Comparison of ENCODE assay signal across 25 cellular contexts in genomic region chr19:48676487-48676886, GRCh38. TPM values are rescaled to one million over a fixed set of nuclear protein-coding genes. Genes with fewer than 3 reads are reported as not detected.
A peak's percentile ranks its signal among the peaks of the same experiment; 100 is the strongest.
DNase-seq lines count a peak whose midpoint lies in the region; ATAC-seq and TF ChIP-seq lines count a peak whose summit lies in the region.
"Had no signal": no experiment of that assay in that cellular context is flagged by ENCODE, and none has a peak within 500 bp of the region (broad histone marks: within the 10 kb centered on the region; RNA-seq: fewer than 3 reads in every experiment).

No MANE protein-coding gene starts in this region.

- H3K4me1 ChIP-seq in Peyer's patch (peaks cover 0 to 13% (median 0%) of the 10 kb centered on the region in 4 donors), esophagus squamous epithelium (peaks cover 0 to 30% (median 8%) of the 10 kb centered on the region in 3 donors), neuronal stem cell (ENCODE audit: control insufficient read depth in 2 of 2, insufficient read depth in 1 of 2, low read depth in 1 of 2, low read length in 2 of 2) (peaks cover 11 to 12% of the 10 kb centered on the region in 2 donors), transverse colon (peaks cover 5 to 26% (median 18%) of the 10 kb centered on the region in 4 donors), H9 (ENCODE audit: insufficient read depth, low read length) (no peaks in the 10 kb centered on the region; the same call in 1 of the 2 replicates)

- H3K23me2 ChIP-seq in H9 (ENCODE audit: insufficient read length, low read depth, low read length, poor library complexity, severe bottlenecking) = no peaks in the 10 kb centered on the region

- H3K9ac ChIP-seq in neuronal stem cell (ENCODE audit: low read depth, low read length, poor library complexity) (no peak overlapping the region), H9 (ENCODE audit: extremely low read depth, insufficient read length, low read length) (no peak overlapping the region)

- intact Hi-C loops in esophagus squamous epithelium (cut with DNase I) (no loop called here), transverse colon (cut with DNase I; ENCODE audit: low total_unique reads) (loop anchor here (10.0 kb wide), 1 partner anchor 68 kb away; the partner anchor contains the start of genes IZUMO1 and RASIP1)

- no peak for DNase-seq in Peyer's patch
- no peak for DNase-seq in esophagus squamous epithelium (lab: John Stamatoyannopoulos, UW)
- DNase-seq in neuronal stem cell (ENCODE audit: low spot score) = no peak
- DNase-seq in transverse colon = no peak
- no peak for DNase-seq in H9
- DNase-seq: AML-193; CD4-positive, alpha-beta T cell; KBM-7; MV-4-11; NCI-H1105; NCI-H1436 treated with DMSO at 0.1 percent for 48 hours; NCI-H187 treated with DMSO at 0.1 percent for 48 hours; NCI-H446 treated with DMSO at 0.1 percent for 48 hours; NCI-H526; SHP77 had no signal

- no peak overlapping the region for H3K4ac ChIP-seq in neuronal stem cell (ENCODE audit: low read length)
- no peak overlapping the region for H3K4ac ChIP-seq in H9 (ENCODE audit: low read depth, low read length)

- H3K27ac ChIP-seq in Peyer's patch = peak overlapping the region in 3 of 4 donors; percentile 66 to 95 (median 87)
- peak overlapping the region; percentile 54 to 74 (median 60) for H3K27ac ChIP-seq in esophagus squamous epithelium
- H3K27ac ChIP-seq in neuronal stem cell (replicated peaks; ENCODE audit: low read length) = no peak overlapping the region
- H3K27ac ChIP-seq in transverse colon = peak overlapping the region; percentile 45 to 65 (median 58)
- no peak overlapping the region for H3K27ac ChIP-seq in H9 (ENCODE audit: insufficient read length, low read depth, low read length)
- H3K27ac ChIP-seq: RWPE1 had no signal

- H3K23ac ChIP-seq in neuronal stem cell (ENCODE audit: low read depth, low read length, poor library complexity) (no peak overlapping the region), H9 (ENCODE audit: insufficient read length, low read depth, low read length) (no peak overlapping the region)

- no peak for TF ChIP-seq POLR2A in Peyer's patch (IDR thresholded peaks at IDR 0.05)
- TF ChIP-seq POLR2A in esophagus squamous epithelium (IDR thresholded peaks at IDR 0.05) = no peak
- TF ChIP-seq POLR2A in transverse colon (IDR thresholded peaks at IDR 0.05) = no peak

- no peak overlapping the region for H3K4me3 Mint-ChIP-seq in H9
- H3K4me3 Mint-ChIP-seq: CD4-positive, alpha-beta T cell had no signal

- no peak overlapping the region for H3K4me2 ChIP-seq in neuronal stem cell (ENCODE audit: insufficient read depth, low read length, poor library complexity, severe bottlenecking)
- no peak overlapping the region for H3K4me2 ChIP-seq in H9 (ENCODE audit: insufficient read depth, insufficient read length, low read length)
- H3K4me2 ChIP-seq: A549 had no signal

- peaks cover 26 to 30% of the 10 kb centered on the region in 2 experiments for H3K4me1 Mint-ChIP-seq in H9

- H3T11ph ChIP-seq in H9 (ENCODE audit: low read length) = no peak overlapping the region

- no peak overlapping the region for H4K5ac ChIP-seq in H9 (ENCODE audit: insufficient read length, low read depth, low read length)

- no peak overlapping the region; a peak in 1 of 7 replicates for H3K27ac Mint-ChIP-seq in H9
- H3K27ac Mint-ChIP-seq: CD4-positive, alpha-beta T cell had no signal

- ATAC-seq in GM18520 (IDR thresholded peaks at IDR 0.05; ENCODE audit: unreplicated experiment) (no peak), GM21381 (IDR thresholded peaks at IDR 0.05; ENCODE audit: unreplicated experiment) (no peak)
- ATAC-seq: A549, GM12878 had no signal

- H3K56ac ChIP-seq in H9 (ENCODE audit: insufficient read length, low read depth, low read length) = no peak overlapping the region

- H3K79me1 ChIP-seq in neuronal stem cell (ENCODE audit: low read depth, low read length) (no peaks in the 10 kb centered on the region), H9 (ENCODE audit: insufficient read depth, low read depth, low read length, poor library complexity, severe bottlenecking) (no peaks in the 10 kb centered on the region)

- H3K36me3 Mint-ChIP-seq in H9 (ENCODE audit: insufficient read depth in 1 of 3, low read depth in 3 of 3) = no peaks in the 10 kb centered on the region

- TF ChIP-seq EP300 in transverse colon (IDR thresholded peaks at IDR 0.05; ENCODE audit: low read depth) = no peak

- H4K91ac ChIP-seq in neuronal stem cell (ENCODE audit: low read depth, low read length, poor library complexity) (no peak overlapping the region), H9 (ENCODE audit: insufficient read length, low read depth, low read length) (no peak overlapping the region)

- 83 to 85% methylated on average over 12 to 15 of the region's 17 CpGs for WGBS in esophagus squamous epithelium, 2 donors
- WGBS in neuronal stem cell (ENCODE audit: extremely low coverage in 2 of 2, insufficient read length in 2 of 2, insufficient replicate concordance in 1 of 2), 2 donors = no CpG with 5 or more reads among the region's 17 CpGs
- 83% methylated on average over 3 to 17 of the region's 17 CpGs for WGBS in transverse colon (ENCODE audit: low coverage in 1 of 2), 2 donors
- no CpG with 5 or more reads among the region's 17 CpGs for WGBS in H9 (ENCODE audit: extremely low coverage, insufficient read length, low lambda C conversion rate)

- H3K36me3 ChIP-seq in Peyer's patch = no peaks in the 10 kb centered on the region
- H3K36me3 ChIP-seq in esophagus squamous epithelium = no peaks in the 10 kb centered on the region
- no peaks in the 10 kb centered on the region for H3K36me3 ChIP-seq in neuronal stem cell (replicated peaks in 1 of 2; ENCODE audit: control insufficient read depth in 2 of 2, insufficient read depth in 2 of 2, low read length in 2 of 2)
- H3K36me3 ChIP-seq in transverse colon = no peaks in the 10 kb centered on the region
- H3K36me3 ChIP-seq: BLaER1 treated with 17β-estradiol and CSF1 and Interleukin-3, amounts not matched to agents 10 nM and 100 nM had no signal

- no peaks in the 10 kb centered on the region for H3K79me2 ChIP-seq in H9 (ENCODE audit: insufficient read depth, low read length)

- H3K27me3 ChIP-seq in Peyer's patch (no peaks in the 10 kb centered on the region), esophagus squamous epithelium (no peaks in the 10 kb centered on the region), neuronal stem cell (ENCODE audit: control insufficient read depth in 3 of 3, insufficient read depth in 3 of 3, low read depth in 1 of 3, low read length in 3 of 3) (peaks cover 0 to 15% (median 6%) of the 10 kb centered on the region in 3 experiments), transverse colon (no peaks in the 10 kb centered on the region), H9 (ENCODE audit: insufficient read depth, low read length) (no peaks in the 10 kb centered on the region)
- H3K27me3 ChIP-seq: BLaER1 treated with 17β-estradiol and CSF1 and Interleukin-3, amounts not matched to agents 10 nM and 100 nM had no signal

- no peak overlapping the region for H3K4me3 ChIP-seq in Peyer's patch
- H3K4me3 ChIP-seq in esophagus squamous epithelium = no peak overlapping the region
- H3K4me3 ChIP-seq in neuronal stem cell (ENCODE audit: low read length in 2 of 2) = no peak overlapping the region
- H3K4me3 ChIP-seq in transverse colon = no peak overlapping the region
- H3K4me3 ChIP-seq: A549; BLaER1 treated with 17β-estradiol and CSF1 and Interleukin-3, amounts not matched to agents 10 nM and 100 nM; GM12878 had no signal

- H2AFZ ChIP-seq in neuronal stem cell (ENCODE audit: low read length) (no peak overlapping the region), H9 (ENCODE audit: low read length) (no peak overlapping the region)

- H2BK5ac ChIP-seq in neuronal stem cell (ENCODE audit: low read length) (no peak overlapping the region), H9 (ENCODE audit: insufficient read length, low read length) (no peak overlapping the region)

- no peaks in the 10 kb centered on the region for H4K20me1 ChIP-seq in H9 (ENCODE audit: control insufficient read depth, insufficient read depth, insufficient read length)
- H4K20me1 ChIP-seq: BLaER1 treated with 17β-estradiol and CSF1 and Interleukin-3, amounts not matched to agents 10 nM and 100 nM had no signal

- H3K27me3 Mint-ChIP-seq in H9 (ENCODE audit: low read depth) = peaks cover 6% of the 10 kb centered on the region
- H3K27me3 Mint-ChIP-seq: CD4-positive, alpha-beta T cell had no signal

- no peak overlapping the region for H2BK15ac ChIP-seq in neuronal stem cell (ENCODE audit: low read length)
- H2BK15ac ChIP-seq in H9 (ENCODE audit: low read depth, low read length) = no peak overlapping the region

- in situ Hi-C loops in transverse colon (cut with MboI; ENCODE audit: low pct_ligation_motif_present in 1 of 4, low pct_unique_long_range_greater_than_20kb in 1 of 4, low sequenced_read_pairs in 3 of 4) = no loop called here

- TF ChIP-seq CTCF in Peyer's patch (IDR thresholded peaks at IDR 0.05) (no peak), esophagus squamous epithelium (IDR thresholded peaks at IDR 0.05) (no peak), transverse colon (IDR thresholded peaks at IDR 0.05) (no peak), H9 (conservative IDR thresholded peaks at IDR 0.05) (no peak)

- H3K9me3 ChIP-seq in Peyer's patch (no peaks in the 10 kb centered on the region), esophagus squamous epithelium (no peaks in the 10 kb centered on the region), neuronal stem cell (replicated peaks in 1 of 2; ENCODE audit: control insufficient read depth in 2 of 2, insufficient read depth in 1 of 2, low read depth in 1 of 2, low read length in 2 of 2) (no peaks in the 10 kb centered on the region), transverse colon (no peaks in the 10 kb centered on the region), H9 (ENCODE audit: control insufficient read depth, low read depth, low read length) (no peaks in the 10 kb centered on the region)
- H3K9me3 ChIP-seq: A549; BLaER1 treated with 17β-estradiol and CSF1 and Interleukin-3, amounts not matched to agents 10 nM and 100 nM had no signal

- no peaks in the 10 kb centered on the region for H3K9me3 Mint-ChIP-seq in H9
- H3K9me3 Mint-ChIP-seq: CD4-positive, alpha-beta T cell had no signal

- no peak overlapping the region for H3K14ac ChIP-seq in neuronal stem cell (ENCODE audit: low read length)
- no peak overlapping the region for H3K14ac ChIP-seq in H9 (ENCODE audit: insufficient read depth, low read length)

- no peak overlapping the region for H2BK120ac ChIP-seq in neuronal stem cell (ENCODE audit: low read depth, low read length)
- H2BK120ac ChIP-seq in H9 (ENCODE audit: low read depth, low read length, poor library complexity, severe bottlenecking) = no peak overlapping the region

- H2BK12ac ChIP-seq in neuronal stem cell (ENCODE audit: low read length) (peak overlapping the region; percentile 68), H9 (ENCODE audit: insufficient read length, low read depth, low read length) (no peak overlapping the region)

- H4K8ac ChIP-seq in neuronal stem cell (ENCODE audit: low read depth, low read length) (no peak overlapping the region), H9 (replicated peaks; ENCODE audit: insufficient read length, low read depth, low read length) (no peak overlapping the region)

- H2BK20ac ChIP-seq in H9 (ENCODE audit: low read depth, low read length, poor library complexity, severe bottlenecking) = no peak overlapping the region

- H2AK5ac ChIP-seq in neuronal stem cell (ENCODE audit: low read depth, low read length) (peak overlapping the region; percentile 77), H9 (ENCODE audit: insufficient read length, low read length) (no peak overlapping the region)

- H3K18ac ChIP-seq in neuronal stem cell (ENCODE audit: low read length) = peak overlapping the region; percentile 62
- H3K18ac ChIP-seq in H9 (ENCODE audit: insufficient read length, low read depth, low read length) = no peak overlapping the region

RNA-seq across cellular contexts. Expression of gene NTN5, which starts 3.7 kb away (rescaled TPM):
- total RNA-seq in Peyer's patch (1 to 10 TPM in 1 of 4 donors, not detected in 3; 6.8 TPM), esophagus squamous epithelium (under 1 TPM in 1 of 4 donors, not detected in 3; 0.57 TPM), transverse colon (1 to 10 TPM in 1 of 4 donors, under 1 TPM in 1, not detected in 2; 0.41 to 1.1 TPM), H9 (2021) (0.33 and 0.55 TPM in 2 replicates)
- 1.2 TPM for polyA plus RNA-seq in neuronal stem cell (2013, experiment 1 of 2)
- polyA plus RNA-seq in neuronal stem cell (2013, experiment 2 of 2) = 1.3 TPM
- total RNA-seq: GM12878, LHCN-M2, MCF 10A had no signal

RNA-seq across cellular contexts. Expression of gene FUT2, which starts 19.3 kb away (rescaled TPM):
- total RNA-seq in Peyer's patch = 10 to 100 TPM; 11.6 to 91.6 (median 53.8) TPM
- 100 to 1,000 TPM in 1 of 4 donors, 10 to 100 TPM in 3; 12.2 to 125 (median 38.5) TPM for total RNA-seq in esophagus squamous epithelium
- polyA plus RNA-seq in neuronal stem cell (2013, experiment 1 of 2) = 0.06 TPM
- 0.21 TPM for polyA plus RNA-seq in neuronal stem cell (2013, experiment 2 of 2)
- total RNA-seq in transverse colon = 10 to 100 TPM; 32.5 to 68.6 (median 55.1) TPM
- total RNA-seq in H9 (2021) = 11.4 and 13.2 TPM in 2 replicates
- total RNA-seq: CD4-positive, alpha-beta T cell; GM12878; H4; LHCN-M2; MCF 10A; SK-MEL-5 had no signal
- polyA plus RNA-seq: A549 had no signal

RNA-seq across cellular contexts. Expression of gene CA11, which starts 30.5 kb away (rescaled TPM):
- total RNA-seq in Peyer's patch (1 to 10 TPM in 3 of 4 donors, under 1 TPM in 1; 0.70 to 8.3 (median 2.1) TPM), esophagus squamous epithelium (1 to 10 TPM; 1.4 to 6.9 (median 5.2) TPM), transverse colon (1 to 10 TPM in 2 of 4 donors, not detected in 2; 1.4 to 2.5 TPM), H9 (2021) (102 and 107 TPM in 2 replicates)
- polyA plus RNA-seq in neuronal stem cell (2013, experiment 1 of 2) = 117 TPM
- 126 TPM for polyA plus RNA-seq in neuronal stem cell (2013, experiment 2 of 2)

RNA-seq across cellular contexts. Expression of gene DBP, which starts 39.3 kb away (rescaled TPM):
- total RNA-seq in Peyer's patch (10 to 100 TPM in 3 of 4 donors, 1 to 10 TPM in 1; 9.9 to 51.5 (median 35.8) TPM), esophagus squamous epithelium (10 to 100 TPM in 3 of 4 donors, 1 to 10 TPM in 1; 4.2 to 16.2 (median 11.7) TPM), transverse colon (10 to 100 TPM in 3 of 4 donors, 1 to 10 TPM in 1; 8.7 to 13.8 (median 11.6) TPM), H9 (2021) (11.4 and 12.6 TPM in 2 replicates)
- 17.9 TPM for polyA plus RNA-seq in neuronal stem cell (2013, experiment 1 of 2)
- polyA plus RNA-seq in neuronal stem cell (2013, experiment 2 of 2) = 16.7 TPM

RNA-seq across cellular contexts. Expression of gene MAMSTR, which starts 43.0 kb away (rescaled TPM):
- total RNA-seq in Peyer's patch (1 to 10 TPM in 1 of 4 donors, under 1 TPM in 1, not detected in 2; 0.70 to 1.1 TPM), esophagus squamous epithelium (1 to 10 TPM in 1 of 4 donors, under 1 TPM in 1, not detected in 2; 0.57 to 2.0 TPM), transverse colon (1 to 10 TPM in 2 of 4 donors, under 1 TPM in 1, not detected in 1; 0.55 to 2.2 (median 1.6) TPM), H9 (2021) (1.4 and 1.6 TPM in 2 replicates)
- polyA plus RNA-seq in neuronal stem cell (2013, experiment 1 of 2) = 1.1 TPM
- polyA plus RNA-seq in neuronal stem cell (2013, experiment 2 of 2) = 0.90 TPM

Comparison
In these comparisons a context has a peak if more than half of its experiments do, and no peak if none do; other contexts are left out.
1. H3K27ac ChIP-seq: peak in Peyer's patch (3 of 4), esophagus squamous epithelium (4 of 4) and transverse colon (4 of 4); none in neuronal stem cell (single experiment) and H9 (single experiment).
2. RNA of gene CA11, which starts 30.5 kb away (total RNA-seq): 102 to 107 TPM in H9; 1.4 to 6.9 TPM in esophagus squamous epithelium, 0.70 to 8.3 TPM in Peyer's patch and 1.4 to 2.5 TPM in transverse colon; every median in the first group is over 10 times any median in the second.